In the genomic region with DNA sequence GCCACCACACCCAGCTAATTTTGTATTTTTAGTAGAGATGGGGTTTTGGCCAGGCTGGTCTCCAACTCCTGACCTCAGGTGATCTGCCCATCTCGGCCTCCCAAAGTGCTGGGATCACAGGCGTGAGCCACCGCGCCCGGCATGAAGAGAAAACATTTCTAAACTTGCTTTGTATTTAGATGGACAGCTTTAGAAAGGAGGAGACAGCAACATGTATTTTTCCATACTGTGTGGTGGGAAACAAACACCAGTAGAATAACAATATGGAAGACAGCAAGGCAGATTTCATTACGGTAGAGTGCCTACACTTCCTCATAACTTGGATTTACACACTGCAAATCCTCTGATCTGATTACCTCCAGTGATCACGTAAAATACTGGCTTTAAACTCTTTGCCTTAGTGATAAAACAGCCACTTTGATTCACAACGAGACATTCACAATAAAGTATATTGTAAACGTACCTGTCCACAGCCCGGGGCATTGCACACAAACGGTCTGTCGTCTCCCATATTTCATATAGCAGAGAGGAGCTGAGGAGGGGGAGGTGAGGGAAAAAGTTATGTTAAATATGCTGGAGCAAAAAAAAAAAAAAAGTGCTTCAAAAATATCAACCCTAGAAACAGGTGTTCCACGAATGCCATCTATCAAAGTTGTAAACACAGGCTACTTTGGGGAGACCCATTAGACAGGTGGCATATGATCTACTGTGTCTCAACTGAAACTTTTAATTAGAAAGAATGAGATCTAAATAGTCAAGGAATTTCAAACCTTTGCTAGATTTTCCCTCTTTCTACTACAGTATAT, we compare ENCODE assay signal across 1 cellular context.
TF ChIP-seq lines count a peak whose summit lies in the region.

No MANE protein-coding gene starts in this region.

TF ChIP-seq in HEK293, 187 proteins besides CTCF, POLR2A, EP300 and RAD21 (continued from another document and continues in another):
- TF ChIP-seq, protein P1, sequence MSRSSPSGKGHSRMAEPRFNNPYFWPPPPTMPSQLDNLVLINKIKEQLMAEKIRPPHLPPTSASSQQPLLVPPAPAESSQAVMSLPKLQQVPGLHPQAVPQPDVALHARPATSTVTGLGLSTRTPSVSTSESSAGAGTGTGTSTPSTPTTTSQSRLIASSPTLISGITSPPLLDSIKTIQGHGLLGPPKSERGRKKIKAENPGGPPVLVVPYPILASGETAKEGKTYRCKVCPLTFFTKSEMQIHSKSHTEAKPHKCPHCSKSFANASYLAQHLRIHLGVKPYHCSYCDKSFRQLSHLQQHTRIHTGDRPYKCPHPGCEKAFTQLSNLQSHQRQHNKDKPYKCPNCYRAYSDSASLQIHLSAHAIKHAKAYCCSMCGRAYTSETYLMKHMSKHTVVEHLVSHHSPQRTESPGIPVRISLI (tag by site-specific recombination; IDR thresholded peaks at IDR 0.05), result no peak
- TF ChIP-seq ZNF292 (tag by site-specific recombination; IDR thresholded peaks at IDR 0.05; ENCODE audit: borderline replicate concordance, low read depth) (no peak), KLF10 (tag by site-specific recombination; IDR thresholded peaks at IDR 0.05) (0 out of 2 replicates have a peak, but pooled peaks have one; percentile 8), ZNF624 (tag by site-specific recombination; IDR thresholded peaks at IDR 0.05) (no peak), ZNF239 (tag by site-specific recombination; IDR thresholded peaks at IDR 0.05) (no peak), ZNF433 (tag by site-specific recombination; IDR thresholded peaks at IDR 0.05; ENCODE audit: low read depth) (no peak), ZNF302 (tag by site-specific recombination; IDR thresholded peaks at IDR 0.05; ENCODE audit: low read depth) (no peak), ZNF830 (tag by site-specific recombination; IDR thresholded peaks at IDR 0.05; ENCODE audit: low read depth) (no peak), HOXA7 (CRISPR knock-in tag; IDR thresholded peaks at IDR 0.05; ENCODE audit: borderline replicate concordance) (no peak), ZNF610 (tag by site-specific recombination; IDR thresholded peaks at IDR 0.05; ENCODE audit: borderline replicate concordance) (no peak), GLI2 (tag by site-specific recombination; IDR thresholded peaks at IDR 0.05; ENCODE audit: borderline replicate concordance, low read depth) (no peak), ZNF670 (tag by site-specific recombination; IDR thresholded peaks at IDR 0.05; ENCODE audit: low read depth) (no peak), ZNF571 (tag by site-specific recombination; IDR thresholded peaks at IDR 0.05) (no peak), KLF1 (tag by site-specific recombination; IDR thresholded peaks at IDR 0.05) (peak; percentile 44; the same call in 1 of the 2 replicates), ZNF621 (tag by site-specific recombination; IDR thresholded peaks at IDR 0.05) (no peak), ZNF777 (tag by site-specific recombination; IDR thresholded peaks at IDR 0.05; ENCODE audit: borderline replicate concordance) (no peak), ZFHX2 (tag by site-specific recombination; conservative IDR thresholded peaks at IDR 0.05) (no peak), ZNF121 (tag by site-specific recombination; IDR thresholded peaks at IDR 0.05) (no peak), BCL11A (tag by site-specific recombination; IDR thresholded peaks at IDR 0.05; ENCODE audit: low read depth) (no peak), ZNF785 (tag by site-specific recombination; IDR thresholded peaks at IDR 0.05) (no peak), ZBTB1 (tag by site-specific recombination; IDR thresholded peaks at IDR 0.05) (no peak), ZNF596 (tag by site-specific recombination; IDR thresholded peaks at IDR 0.05) (no peak), ZNF391 (tag by site-specific recombination; IDR thresholded peaks at IDR 0.05; ENCODE audit: borderline replicate concordance, low read depth) (no peak), ZNF394 (tag by site-specific recombination; IDR thresholded peaks at IDR 0.05; ENCODE audit: borderline replicate concordance) (no peak), ZSCAN16 (tag by site-specific recombination; IDR thresholded peaks at IDR 0.05) (no peak), ZNF544 (tag by site-specific recombination; IDR thresholded peaks at IDR 0.05) (no peak), ZNF366 (tag by site-specific recombination; conservative IDR thresholded peaks at IDR 0.05) (no peak), SCRT2 (tag by site-specific recombination; IDR thresholded peaks at IDR 0.05) (peak; percentile 76), YY2 (tag by site-specific recombination; IDR thresholded peaks at IDR 0.05) (no peak), ZNF214 (tag by site-specific recombination; IDR thresholded peaks at IDR 0.05; ENCODE audit: borderline replicate concordance) (no peak), OVOL3 (tag by site-specific recombination; IDR thresholded peaks at IDR 0.05) (0 out of 2 replicates have a peak, but pooled peaks have one; percentile 33)
- TF ChIP-seq, protein P2, sequence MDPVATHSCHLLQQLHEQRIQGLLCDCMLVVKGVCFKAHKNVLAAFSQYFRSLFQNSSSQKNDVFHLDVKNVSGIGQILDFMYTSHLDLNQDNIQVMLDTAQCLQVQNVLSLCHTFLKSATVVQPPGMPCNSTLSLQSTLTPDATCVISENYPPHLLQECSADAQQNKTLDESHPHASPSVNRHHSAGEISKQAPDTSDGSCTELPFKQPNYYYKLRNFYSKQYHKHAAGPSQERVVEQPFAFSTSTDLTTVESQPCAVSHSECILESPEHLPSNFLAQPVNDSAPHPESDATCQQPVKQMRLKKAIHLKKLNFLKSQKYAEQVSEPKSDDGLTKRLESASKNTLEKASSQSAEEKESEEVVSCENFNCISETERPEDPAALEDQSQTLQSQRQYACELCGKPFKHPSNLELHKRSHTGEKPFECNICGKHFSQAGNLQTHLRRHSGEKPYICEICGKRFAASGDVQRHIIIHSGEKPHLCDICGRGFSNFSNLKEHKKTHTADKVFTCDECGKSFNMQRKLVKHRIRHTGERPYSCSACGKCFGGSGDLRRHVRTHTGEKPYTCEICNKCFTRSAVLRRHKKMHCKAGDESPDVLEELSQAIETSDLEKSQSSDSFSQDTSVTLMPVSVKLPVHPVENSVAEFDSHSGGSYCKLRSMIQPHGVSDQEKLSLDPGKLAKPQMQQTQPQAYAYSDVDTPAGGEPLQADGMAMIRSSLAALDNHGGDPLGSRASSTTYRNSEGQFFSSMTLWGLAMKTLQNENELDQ (tag by site-specific recombination; IDR thresholded peaks at IDR 0.05; ENCODE audit: low read depth), result no peak
- TF ChIP-seq, protein P3, sequence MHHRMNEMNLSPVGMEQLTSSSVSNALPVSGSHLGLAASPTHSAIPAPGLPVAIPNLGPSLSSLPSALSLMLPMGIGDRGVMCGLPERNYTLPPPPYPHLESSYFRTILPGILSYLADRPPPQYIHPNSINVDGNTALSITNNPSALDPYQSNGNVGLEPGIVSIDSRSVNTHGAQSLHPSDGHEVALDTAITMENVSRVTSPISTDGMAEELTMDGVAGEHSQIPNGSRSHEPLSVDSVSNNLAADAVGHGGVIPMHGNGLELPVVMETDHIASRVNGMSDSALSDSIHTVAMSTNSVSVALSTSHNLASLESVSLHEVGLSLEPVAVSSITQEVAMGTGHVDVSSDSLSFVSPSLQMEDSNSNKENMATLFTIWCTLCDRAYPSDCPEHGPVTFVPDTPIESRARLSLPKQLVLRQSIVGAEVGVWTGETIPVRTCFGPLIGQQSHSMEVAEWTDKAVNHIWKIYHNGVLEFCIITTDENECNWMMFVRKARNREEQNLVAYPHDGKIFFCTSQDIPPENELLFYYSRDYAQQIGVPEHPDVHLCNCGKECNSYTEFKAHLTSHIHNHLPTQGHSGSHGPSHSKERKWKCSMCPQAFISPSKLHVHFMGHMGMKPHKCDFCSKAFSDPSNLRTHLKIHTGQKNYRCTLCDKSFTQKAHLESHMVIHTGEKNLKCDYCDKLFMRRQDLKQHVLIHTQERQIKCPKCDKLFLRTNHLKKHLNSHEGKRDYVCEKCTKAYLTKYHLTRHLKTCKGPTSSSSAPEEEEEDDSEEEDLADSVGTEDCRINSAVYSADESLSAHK (tag by site-specific recombination; IDR thresholded peaks at IDR 0.05), result 0 out of 2 replicates have a peak, but pooled peaks have one; percentile 10
- TF ChIP-seq, protein P4, sequence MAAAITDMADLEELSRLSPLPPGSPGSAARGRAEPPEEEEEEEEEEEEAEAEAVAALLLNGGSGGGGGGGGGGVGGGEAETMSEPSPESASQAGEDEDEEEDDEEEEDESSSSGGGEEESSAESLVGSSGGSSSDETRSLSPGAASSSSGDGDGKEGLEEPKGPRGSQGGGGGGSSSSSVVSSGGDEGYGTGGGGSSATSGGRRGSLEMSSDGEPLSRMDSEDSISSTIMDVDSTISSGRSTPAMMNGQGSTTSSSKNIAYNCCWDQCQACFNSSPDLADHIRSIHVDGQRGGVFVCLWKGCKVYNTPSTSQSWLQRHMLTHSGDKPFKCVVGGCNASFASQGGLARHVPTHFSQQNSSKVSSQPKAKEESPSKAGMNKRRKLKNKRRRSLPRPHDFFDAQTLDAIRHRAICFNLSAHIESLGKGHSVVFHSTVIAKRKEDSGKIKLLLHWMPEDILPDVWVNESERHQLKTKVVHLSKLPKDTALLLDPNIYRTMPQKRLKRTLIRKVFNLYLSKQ (tag by site-specific recombination; IDR thresholded peaks at IDR 0.05; ENCODE audit: borderline replicate concordance), result no peak
- TF ChIP-seq, protein P5, sequence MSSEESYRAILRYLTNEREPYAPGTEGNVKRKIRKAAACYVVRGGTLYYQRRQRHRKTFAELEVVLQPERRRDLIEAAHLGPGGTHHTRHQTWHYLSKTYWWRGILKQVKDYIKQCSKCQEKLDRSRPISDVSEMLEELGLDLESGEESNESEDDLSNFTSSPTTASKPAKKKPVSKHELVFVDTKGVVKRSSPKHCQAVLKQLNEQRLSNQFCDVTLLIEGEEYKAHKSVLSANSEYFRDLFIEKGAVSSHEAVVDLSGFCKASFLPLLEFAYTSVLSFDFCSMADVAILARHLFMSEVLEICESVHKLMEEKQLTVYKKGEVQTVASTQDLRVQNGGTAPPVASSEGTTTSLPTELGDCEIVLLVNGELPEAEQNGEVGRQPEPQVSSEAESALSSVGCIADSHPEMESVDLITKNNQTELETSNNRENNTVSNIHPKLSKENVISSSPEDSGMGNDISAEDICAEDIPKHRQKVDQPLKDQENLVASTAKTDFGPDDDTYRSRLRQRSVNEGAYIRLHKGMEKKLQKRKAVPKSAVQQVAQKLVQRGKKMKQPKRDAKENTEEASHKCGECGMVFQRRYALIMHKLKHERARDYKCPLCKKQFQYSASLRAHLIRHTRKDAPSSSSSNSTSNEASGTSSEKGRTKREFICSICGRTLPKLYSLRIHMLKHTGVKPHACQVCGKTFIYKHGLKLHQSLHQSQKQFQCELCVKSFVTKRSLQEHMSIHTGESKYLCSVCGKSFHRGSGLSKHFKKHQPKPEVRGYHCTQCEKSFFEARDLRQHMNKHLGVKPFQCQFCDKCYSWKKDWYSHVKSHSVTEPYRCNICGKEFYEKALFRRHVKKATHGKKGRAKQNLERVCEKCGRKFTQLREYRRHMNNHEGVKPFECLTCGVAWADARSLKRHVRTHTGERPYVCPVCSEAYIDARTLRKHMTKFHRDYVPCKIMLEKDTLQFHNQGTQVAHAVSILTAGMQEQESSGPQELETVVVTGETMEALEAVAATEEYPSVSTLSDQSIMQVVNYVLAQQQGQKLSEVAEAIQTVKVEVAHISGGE (tag by site-specific recombination; conservative IDR thresholded peaks at IDR 0.05; ENCODE audit: low read depth), result no peak
- TF ChIP-seq, protein P6, sequence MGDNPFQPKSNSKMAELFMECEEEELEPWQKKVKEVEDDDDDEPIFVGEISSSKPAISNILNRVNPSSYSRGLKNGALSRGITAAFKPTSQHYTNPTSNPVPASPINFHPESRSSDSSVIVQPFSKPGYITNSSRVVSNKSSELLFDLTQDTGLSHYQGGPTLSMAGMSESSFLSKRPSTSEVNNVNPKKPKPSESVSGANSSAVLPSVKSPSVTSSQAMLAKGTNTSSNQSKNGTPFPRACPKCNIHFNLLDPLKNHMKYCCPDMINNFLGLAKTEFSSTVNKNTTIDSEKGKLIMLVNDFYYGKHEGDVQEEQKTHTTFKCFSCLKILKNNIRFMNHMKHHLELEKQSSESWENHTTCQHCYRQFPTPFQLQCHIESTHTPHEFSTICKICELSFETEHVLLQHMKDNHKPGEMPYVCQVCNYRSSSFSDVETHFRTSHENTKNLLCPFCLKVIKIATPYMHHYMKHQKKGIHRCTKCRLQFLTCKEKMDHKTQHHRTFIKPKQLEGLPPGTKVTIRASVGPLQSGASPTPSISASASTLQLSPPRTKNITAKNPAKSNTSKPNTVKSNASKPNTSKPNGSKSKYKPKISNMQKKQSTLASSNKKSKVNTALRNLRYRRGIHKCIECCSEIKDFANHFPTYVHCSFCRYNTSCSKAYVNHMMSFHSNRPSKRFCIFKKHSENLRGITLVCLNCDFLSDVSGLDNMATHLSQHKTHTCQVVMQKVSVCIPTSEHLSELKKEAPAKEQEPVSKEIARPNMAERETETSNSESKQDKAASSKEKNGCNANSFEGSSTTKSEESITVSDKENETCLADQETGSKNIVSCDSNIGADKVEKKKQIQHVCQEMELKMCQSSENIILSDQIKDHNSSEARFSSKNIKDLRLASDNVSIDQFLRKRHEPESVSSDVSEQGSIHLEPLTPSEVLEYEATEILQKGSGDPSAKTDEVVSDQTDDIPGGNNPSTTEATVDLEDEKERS (tag by site-specific recombination; IDR thresholded peaks at IDR 0.05), result no peak
- TF ChIP-seq, protein P7, sequence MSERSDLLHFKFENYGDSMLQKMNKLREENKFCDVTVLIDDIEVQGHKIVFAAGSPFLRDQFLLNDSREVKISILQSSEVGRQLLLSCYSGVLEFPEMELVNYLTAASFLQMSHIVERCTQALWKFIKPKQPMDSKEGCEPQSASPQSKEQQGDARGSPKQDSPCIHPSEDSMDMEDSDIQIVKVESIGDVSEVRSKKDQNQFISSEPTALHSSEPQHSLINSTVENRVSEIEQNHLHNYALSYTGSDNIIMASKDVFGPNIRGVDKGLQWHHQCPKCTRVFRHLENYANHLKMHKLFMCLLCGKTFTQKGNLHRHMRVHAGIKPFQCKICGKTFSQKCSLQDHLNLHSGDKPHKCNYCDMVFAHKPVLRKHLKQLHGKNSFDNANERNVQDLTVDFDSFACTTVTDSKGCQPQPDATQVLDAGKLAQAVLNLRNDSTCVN (tag by site-specific recombination; optimal IDR thresholded peaks at IDR 0.05), result no peak
- TF ChIP-seq, protein P8, sequence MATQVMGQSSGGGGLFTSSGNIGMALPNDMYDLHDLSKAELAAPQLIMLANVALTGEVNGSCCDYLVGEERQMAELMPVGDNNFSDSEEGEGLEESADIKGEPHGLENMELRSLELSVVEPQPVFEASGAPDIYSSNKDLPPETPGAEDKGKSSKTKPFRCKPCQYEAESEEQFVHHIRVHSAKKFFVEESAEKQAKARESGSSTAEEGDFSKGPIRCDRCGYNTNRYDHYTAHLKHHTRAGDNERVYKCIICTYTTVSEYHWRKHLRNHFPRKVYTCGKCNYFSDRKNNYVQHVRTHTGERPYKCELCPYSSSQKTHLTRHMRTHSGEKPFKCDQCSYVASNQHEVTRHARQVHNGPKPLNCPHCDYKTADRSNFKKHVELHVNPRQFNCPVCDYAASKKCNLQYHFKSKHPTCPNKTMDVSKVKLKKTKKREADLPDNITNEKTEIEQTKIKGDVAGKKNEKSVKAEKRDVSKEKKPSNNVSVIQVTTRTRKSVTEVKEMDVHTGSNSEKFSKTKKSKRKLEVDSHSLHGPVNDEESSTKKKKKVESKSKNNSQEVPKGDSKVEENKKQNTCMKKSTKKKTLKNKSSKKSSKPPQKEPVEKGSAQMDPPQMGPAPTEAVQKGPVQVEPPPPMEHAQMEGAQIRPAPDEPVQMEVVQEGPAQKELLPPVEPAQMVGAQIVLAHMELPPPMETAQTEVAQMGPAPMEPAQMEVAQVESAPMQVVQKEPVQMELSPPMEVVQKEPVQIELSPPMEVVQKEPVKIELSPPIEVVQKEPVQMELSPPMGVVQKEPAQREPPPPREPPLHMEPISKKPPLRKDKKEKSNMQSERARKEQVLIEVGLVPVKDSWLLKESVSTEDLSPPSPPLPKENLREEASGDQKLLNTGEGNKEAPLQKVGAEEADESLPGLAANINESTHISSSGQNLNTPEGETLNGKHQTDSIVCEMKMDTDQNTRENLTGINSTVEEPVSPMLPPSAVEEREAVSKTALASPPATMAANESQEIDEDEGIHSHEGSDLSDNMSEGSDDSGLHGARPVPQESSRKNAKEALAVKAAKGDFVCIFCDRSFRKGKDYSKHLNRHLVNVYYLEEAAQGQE (tag by site-specific recombination; IDR thresholded peaks at IDR 0.05), result no peak
